ENCODE assay signal across 1 cellular context in the genomic region with DNA sequence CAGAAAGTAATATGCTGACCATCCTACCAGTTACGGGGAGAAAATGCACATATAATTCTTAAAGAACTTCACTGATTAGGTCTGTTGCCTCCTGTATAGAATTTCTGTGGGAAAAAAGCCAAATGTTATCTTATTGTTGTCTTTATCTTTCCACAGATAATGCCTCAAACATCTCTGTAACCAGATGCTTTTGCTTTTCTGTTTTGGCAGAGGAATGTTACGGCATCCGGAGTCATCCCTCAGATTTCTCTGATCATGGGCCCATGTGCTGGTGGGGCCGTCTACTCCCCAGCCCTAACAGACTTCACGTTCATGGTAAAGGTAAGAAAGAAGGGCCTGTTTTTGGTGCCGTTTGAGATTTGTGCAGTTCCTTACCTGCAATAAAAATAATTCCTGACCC.
TF ChIP-seq lines count a peak whose summit lies in the region.

No MANE protein-coding gene starts in this region.

TF ChIP-seq in WTC11, 78 proteins besides CTCF, POLR2A, EP300 and RAD21 (continued from another document):
- TF ChIP-seq, protein P1, sequence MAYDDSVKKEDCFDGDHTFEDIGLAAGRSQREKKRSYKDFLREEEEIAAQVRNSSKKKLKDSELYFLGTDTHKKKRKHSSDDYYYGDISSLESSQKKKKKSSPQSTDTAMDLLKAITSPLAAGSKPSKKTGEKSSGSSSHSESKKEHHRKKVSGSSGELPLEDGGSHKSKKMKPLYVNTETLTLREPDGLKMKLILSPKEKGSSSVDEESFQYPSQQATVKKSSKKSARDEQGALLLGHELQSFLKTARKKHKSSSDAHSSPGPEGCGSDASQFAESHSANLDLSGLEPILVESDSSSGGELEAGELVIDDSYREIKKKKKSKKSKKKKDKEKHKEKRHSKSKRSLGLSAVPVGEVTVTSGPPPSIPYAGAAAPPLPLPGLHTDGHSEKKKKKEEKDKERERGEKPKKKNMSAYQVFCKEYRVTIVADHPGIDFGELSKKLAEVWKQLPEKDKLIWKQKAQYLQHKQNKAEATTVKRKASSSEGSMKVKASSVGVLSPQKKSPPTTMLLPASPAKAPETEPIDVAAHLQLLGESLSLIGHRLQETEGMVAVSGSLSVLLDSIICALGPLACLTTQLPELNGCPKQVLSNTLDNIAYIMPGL (CRISPR knock-in tag; IDR thresholded peaks at IDR 0.05): no peak
- TF ChIP-seq SP1 (CRISPR knock-in tag; conservative IDR thresholded peaks at IDR 0.05) (no peak), OVOL2 (CRISPR knock-in tag; IDR thresholded peaks at IDR 0.05; ENCODE audit: borderline replicate concordance) (no peak), GRHL2 (CRISPR knock-in tag; IDR thresholded peaks at IDR 0.05; ENCODE audit: insufficient replicate concordance, severe bottlenecking) (no peak), ELF4 (CRISPR knock-in tag; IDR thresholded peaks at IDR 0.05; ENCODE audit: low read depth) (no peak), ZNF396 (CRISPR knock-in tag; IDR thresholded peaks at IDR 0.05; ENCODE audit: borderline replicate concordance) (no peak), NFYB (CRISPR knock-in tag; conservative IDR thresholded peaks at IDR 0.05; ENCODE audit: low read depth) (no peak)
- TF ChIP-seq, protein P2, sequence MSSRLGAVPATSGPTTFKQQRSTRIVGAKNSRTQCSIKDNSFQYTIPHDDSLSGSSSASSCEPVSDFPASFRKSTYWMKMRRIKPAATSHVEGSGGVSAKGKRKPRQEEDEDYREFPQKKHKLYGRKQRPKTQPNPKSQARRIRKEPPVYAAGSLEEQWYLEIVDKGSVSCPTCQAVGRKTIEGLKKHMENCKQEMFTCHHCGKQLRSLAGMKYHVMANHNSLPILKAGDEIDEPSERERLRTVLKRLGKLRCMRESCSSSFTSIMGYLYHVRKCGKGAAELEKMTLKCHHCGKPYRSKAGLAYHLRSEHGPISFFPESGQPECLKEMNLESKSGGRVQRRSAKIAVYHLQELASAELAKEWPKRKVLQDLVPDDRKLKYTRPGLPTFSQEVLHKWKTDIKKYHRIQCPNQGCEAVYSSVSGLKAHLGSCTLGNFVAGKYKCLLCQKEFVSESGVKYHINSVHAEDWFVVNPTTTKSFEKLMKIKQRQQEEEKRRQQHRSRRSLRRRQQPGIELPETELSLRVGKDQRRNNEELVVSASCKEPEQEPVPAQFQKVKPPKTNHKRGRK (CRISPR knock-in tag; IDR thresholded peaks at IDR 0.05; ENCODE audit: borderline replicate concordance): no peak
- TF ChIP-seq, protein P3, sequence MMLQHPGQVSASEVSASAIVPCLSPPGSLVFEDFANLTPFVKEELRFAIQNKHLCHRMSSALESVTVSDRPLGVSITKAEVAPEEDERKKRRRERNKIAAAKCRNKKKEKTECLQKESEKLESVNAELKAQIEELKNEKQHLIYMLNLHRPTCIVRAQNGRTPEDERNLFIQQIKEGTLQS (CRISPR knock-in tag; conservative IDR thresholded peaks at IDR 0.05): no peak
- TF ChIP-seq, protein P4, sequence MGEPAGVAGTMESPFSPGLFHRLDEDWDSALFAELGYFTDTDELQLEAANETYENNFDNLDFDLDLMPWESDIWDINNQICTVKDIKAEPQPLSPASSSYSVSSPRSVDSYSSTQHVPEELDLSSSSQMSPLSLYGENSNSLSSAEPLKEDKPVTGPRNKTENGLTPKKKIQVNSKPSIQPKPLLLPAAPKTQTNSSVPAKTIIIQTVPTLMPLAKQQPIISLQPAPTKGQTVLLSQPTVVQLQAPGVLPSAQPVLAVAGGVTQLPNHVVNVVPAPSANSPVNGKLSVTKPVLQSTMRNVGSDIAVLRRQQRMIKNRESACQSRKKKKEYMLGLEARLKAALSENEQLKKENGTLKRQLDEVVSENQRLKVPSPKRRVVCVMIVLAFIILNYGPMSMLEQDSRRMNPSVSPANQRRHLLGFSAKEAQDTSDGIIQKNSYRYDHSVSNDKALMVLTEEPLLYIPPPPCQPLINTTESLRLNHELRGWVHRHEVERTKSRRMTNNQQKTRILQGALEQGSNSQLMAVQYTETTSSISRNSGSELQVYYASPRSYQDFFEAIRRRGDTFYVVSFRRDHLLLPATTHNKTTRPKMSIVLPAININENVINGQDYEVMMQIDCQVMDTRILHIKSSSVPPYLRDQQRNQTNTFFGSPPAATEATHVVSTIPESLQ (CRISPR knock-in tag; IDR thresholded peaks at IDR 0.05): no peak
